ENCODE assay signal across 18 cellular contexts in the genomic region with DNA sequence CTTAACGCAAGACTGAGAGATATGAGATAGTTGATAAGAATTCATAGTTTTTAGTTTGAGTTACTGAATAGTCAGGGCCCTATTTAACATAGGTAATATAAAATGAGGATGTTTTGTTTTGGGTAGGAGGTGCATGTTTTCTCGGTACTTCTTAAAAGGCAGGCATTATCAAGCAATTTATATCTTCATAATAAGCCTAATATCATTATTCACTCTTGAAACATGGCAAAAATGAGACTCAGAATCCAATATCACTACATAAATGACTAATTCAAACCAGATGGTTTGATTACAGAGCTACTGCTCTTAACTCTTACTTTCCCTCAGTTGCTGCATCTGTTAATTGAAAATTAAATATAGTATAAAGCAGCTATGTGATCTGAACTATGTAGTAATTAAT.
"Had no signal": no experiment of that assay in that cellular context is flagged by ENCODE, and none has a peak within 500 bp of the region (broad histone marks: within the 10 kb centered on the region; RNA-seq: fewer than 3 reads in every experiment).

No MANE protein-coding gene starts in this region.

- H2AFZ ChIP-seq: hepatocyte, parathyroid adenoma had no signal

- ATAC-seq: left colon; left ventricle myocardium superior; sciatic nerve; stimulated activated naive B cell treated with anti-CD40 and anti-IgM and Interleukin-4, amounts not matched to agents 10 μg/mL and 1 μg/mL and 100 μg/mL, for 72 hours; stimulated activated naive CD8-positive, alpha-beta T cell treated with anti-CD3 and anti-CD28 coated beads, Interleukin-15, amount 100 ng/mL, for 72 hours had no signal

- H3K27me3 ChIP-seq: colonic mucosa, esophagus squamous epithelium, hepatocyte had no signal

- H3K36me3 ChIP-seq: colonic mucosa, esophagus squamous epithelium had no signal

- H3K79me2 ChIP-seq: hepatocyte, parathyroid adenoma had no signal

- H3K9ac ChIP-seq: parathyroid adenoma had no signal

- DNase-seq: colonic mucosa; dermis blood vessel endothelial cell; esophagus squamous epithelium; left colon; left ventricle myocardium superior; mesendoderm; naive B cell; occipital lobe; stimulated activated CD4-positive, alpha-beta T cell treated with anti-CD3 and anti-CD28 coated beads, Interleukin-2, amount 100 ng/mL, for 24 hours; stimulated activated CD4-positive, alpha-beta T cell treated with anti-CD3 and anti-CD28 coated beads, Interleukin-4, amount 100 ng/mL, for 4 hours; stimulated activated naive B cell treated with anti-CD40 and anti-IgM and Interleukin-4, amounts not matched to agents 10 μg/mL and 1 μg/mL and 100 μg/mL, for 72 hours; stimulated activated naive CD8-positive, alpha-beta T cell treated with anti-CD3 and anti-CD28 coated beads, Interleukin-15, amount 100 ng/mL, for 72 hours; substantia nigra; trophoblast cell had no signal

- H3K27ac ChIP-seq: colonic mucosa, esophagus squamous epithelium, hepatocyte, parathyroid adenoma, skin epidermis had no signal

- H3K9me3 ChIP-seq: colonic mucosa, esophagus squamous epithelium had no signal

- H3K4me2 ChIP-seq: hepatocyte had no signal

- H3K4me3 ChIP-seq: colonic mucosa, esophagus squamous epithelium, hepatocyte, skin epidermis had no signal

- H3K4me1 ChIP-seq: colonic mucosa, esophagus squamous epithelium, parathyroid adenoma had no signal
